15 cellular contexts compared by ENCODE assay signal in the genomic region with DNA sequence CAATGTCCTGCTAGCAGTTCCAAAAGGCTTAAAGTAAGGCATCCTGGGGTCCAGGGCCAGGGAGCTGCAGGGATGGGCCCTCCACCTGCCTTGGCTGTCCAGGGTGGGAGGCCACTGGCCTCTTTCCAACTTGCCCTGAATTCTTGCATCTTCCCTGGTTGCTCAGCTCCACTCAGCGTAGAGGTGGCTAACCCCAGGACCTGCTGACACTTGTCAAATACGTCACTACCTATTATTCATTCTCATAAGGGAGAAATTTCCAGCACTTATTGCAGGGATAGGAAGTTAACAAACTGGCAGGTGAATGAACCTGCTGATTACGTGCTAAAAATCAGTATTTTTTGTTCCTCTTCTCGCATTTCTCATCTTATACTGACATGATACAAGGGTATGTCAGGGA.
DNase-seq lines count a peak whose midpoint lies in the region; ATAC-seq, FAIRE-seq and TF ChIP-seq lines count a peak whose summit lies in the region.
"Had no signal": no experiment of that assay in that cellular context is flagged by ENCODE, and none has a peak within 500 bp of the region (broad histone marks: within the 10 kb centered on the region; RNA-seq: fewer than 3 reads in every experiment).

No MANE protein-coding gene starts in this region.

- TF ChIP-seq CTCF in HepG2 (CRISPR knock-in tag; IDR thresholded peaks at IDR 0.05) (no peak), right lobe of liver (IDR thresholded peaks at IDR 0.05) (no peak), brain (conservative IDR thresholded peaks at IDR 0.05) (no peak), esophagus squamous epithelium (IDR thresholded peaks at IDR 0.05) (no peak), CD14-positive monocyte (IDR thresholded peaks at IDR 0.05) (no peak)

- intact Hi-C loops in HepG2 (cut with micrococcal nuclease; ENCODE audit: unreplicated experiment) (no loop called here), right lobe of liver (cut with DNase I) (no loop called here), esophagus squamous epithelium (cut with DNase I) (no loop called here), CD14-positive monocyte (cut with micrococcal nuclease) (no loop called here)

- CTCF ChIA-PET in HepG2 (lab: Yijun Ruan, JAX; ENCODE audit: low intra/inter-chr PET ratio, low total read pairs), result no interaction called here

- no TSS peak for BruUV-seq in HepG2 (replicated peaks; lab: Mats Ljungman, UMichigan)

- H2AFZ ChIP-seq in HepG2 (ENCODE audit: low read length), result no peak overlapping the region

- no peaks in the 10 kb centered on the region for H3K79me2 ChIP-seq in HepG2 (ENCODE audit: insufficient read depth, low read length)

- H3K9me3 Mint-ChIP-seq in brain, result peaks cover 0 to 6% (median 0%) of the 10 kb centered on the region in 5 experiments
- H3K9me3 Mint-ChIP-seq in CD14-positive monocyte, result peaks cover 0 to 1% (median 0%) of the 10 kb centered on the region in 7 donors

- H3K9me3 ChIP-seq in HepG2 (ENCODE audit: low read length) (no peaks in the 10 kb centered on the region), right lobe of liver (no peaks in the 10 kb centered on the region), esophagus squamous epithelium (no peaks in the 10 kb centered on the region)

- ATAC-seq in HepG2 (no peak), right lobe of liver (no peak)

- no peak overlapping the region for H3K9ac ChIP-seq in HepG2 (ENCODE audit: insufficient read depth, low read depth, low read length)

- peak overlapping the region in 4 of 5 experiments; percentile 43 to 92 (median 67) for H3K27ac Mint-ChIP-seq in brain
- H3K27ac Mint-ChIP-seq in CD14-positive monocyte, result peak overlapping the region in 1 of 7 donors; percentile 24

- TF ChIP-seq EP300 in HepG2 (IDR thresholded peaks at IDR 0.05; ENCODE audit: low read depth in 2 of 2, low read length in 2 of 2) (no peak), HepG2 (CRISPR knock-in tag; IDR thresholded peaks at IDR 0.05; ENCODE audit: borderline replicate concordance) (no peak)

- TF ChIP-seq POLR2A in HepG2 (IDR thresholded peaks at IDR 0.05; ENCODE audit: insufficient read depth in 1 of 2, low read depth in 2 of 2, low read length in 2 of 2) (no peak), right lobe of liver (IDR thresholded peaks at IDR 0.05) (no peak), esophagus squamous epithelium (IDR thresholded peaks at IDR 0.05) (no peak)

- no peak for FAIRE-seq in HepG2 (lab: Jason Lieb, UNC)

- H3K36me3 Mint-ChIP-seq in brain (no peaks in the 10 kb centered on the region), CD14-positive monocyte (no peaks in the 10 kb centered on the region)

- POLR2A ChIA-PET in HepG2 (lab: Yijun Ruan, JAX), result no interaction called here

- H3K27me3 Mint-ChIP-seq in brain, result no peaks in the 10 kb centered on the region
- peaks cover 0 to 5% (median 5%) of the 10 kb centered on the region in 3 donors for H3K27me3 Mint-ChIP-seq in CD14-positive monocyte (ENCODE audit: low read depth in 3 of 3)

- DNase-seq in HepG2 (ENCODE audit: low spot score) (no peak), right lobe of liver (no peak), esophagus squamous epithelium (lab: John Stamatoyannopoulos, UW) (no peak), CD14-positive monocyte (ENCODE audit: low spot score) (no peak), DMS153 treated with DMSO at 0.1 percent for 48 hours (lab: John Stamatoyannopoulos, UW; ENCODE audit: unreplicated experiment) (no peak), DMS114 treated with DMSO at 0.1 percent for 48 hours (lab: John Stamatoyannopoulos, UW; ENCODE audit: unreplicated experiment) (no peak)
- no peak for DNase-seq in central memory CD4-positive, alpha-beta T cell
- DNase-seq: C1 segment of cervical spinal cord; HCEC 1CT; KBM-7; NCI-H2029 treated with DMSO at 0.1 percent for 48 hours; NCI-H510A treated with DMSO at 0.1 percent for 48 hours; NK-92 treated with Interleukin-12 subunit alpha and Interleukin-12 subunit beta, amount 100 ng/mL, for 24 hours; OCI-M1 had no signal

- no peak for TF ChIP-seq RAD21 in HepG2 (CRISPR knock-in tag; IDR thresholded peaks at IDR 0.05)

- no peak overlapping the region for H3K4me2 ChIP-seq in HepG2 (ENCODE audit: low read depth, low read length)

- WGBS in HepG2 (ENCODE audit: low lambda C conversion rate), result 41% methylated on average over 4 of the region's 4 CpGs
- 78% methylated on average over 3 of the region's 4 CpGs for WGBS in right lobe of liver (ENCODE audit: insufficient coverage, low coverage, low lambda C conversion rate, missing lambda C conversion rate)
- WGBS in esophagus squamous epithelium, 2 donors, result 23 to 65% methylated on average over 4 of the region's 4 CpGs

- H3K4me1 Mint-ChIP-seq in brain (peaks cover 38% of the 10 kb centered on the region), CD14-positive monocyte (no peaks in the 10 kb centered on the region)

- H3K27me3 ChIP-seq in HepG2 (ENCODE audit: control insufficient read depth in 1 of 2, insufficient read depth in 2 of 2, low read length in 2 of 2) (peaks cover 0 to 19% of the 10 kb centered on the region in 2 experiments; a peak in 2 of 5 replicates), right lobe of liver (no peaks in the 10 kb centered on the region), esophagus squamous epithelium (no peaks in the 10 kb centered on the region)

- no peaks in the 10 kb centered on the region for H4K20me1 ChIP-seq in HepG2 (ENCODE audit: insufficient read depth, low read length)

- no peaks in the 10 kb centered on the region for H3K4me1 ChIP-seq in HepG2 (ENCODE audit: insufficient read depth, low read length)
- H3K4me1 ChIP-seq in right lobe of liver, result no peaks in the 10 kb centered on the region
- H3K4me1 ChIP-seq in esophagus squamous epithelium, result peaks cover 0 to 20% (median 3%) of the 10 kb centered on the region in 3 donors

- no peak overlapping the region for H3K27ac ChIP-seq in HepG2 (ENCODE audit: extremely low read length, insufficient read depth, low read length)
- H3K27ac ChIP-seq in right lobe of liver, result no peak overlapping the region
- H3K27ac ChIP-seq in esophagus squamous epithelium, result peak overlapping the region; percentile 5 to 69 (median 32)

- H3K4me3 Mint-ChIP-seq in brain (peak overlapping the region in 1 of 5 experiments; percentile 23), CD14-positive monocyte (no peak overlapping the region)

- no peaks in the 10 kb centered on the region for H3K36me3 ChIP-seq in HepG2 (replicated peaks in 1 of 2; ENCODE audit: control insufficient read depth in 1 of 2, insufficient read depth in 2 of 2, low read length in 2 of 2)
- H3K36me3 ChIP-seq in right lobe of liver, result no peaks in the 10 kb centered on the region
- no peaks in the 10 kb centered on the region for H3K36me3 ChIP-seq in esophagus squamous epithelium

- no peak overlapping the region for H3K4me3 ChIP-seq in HepG2 (replicated peaks in 1 of 3; ENCODE audit: insufficient read depth in 1 of 3, low read depth in 2 of 3, low read length in 3 of 3)
- H3K4me3 ChIP-seq in right lobe of liver, result no peak overlapping the region
- no peak overlapping the region for H3K4me3 ChIP-seq in esophagus squamous epithelium

- in situ Hi-C loops in HepG2 (cut with HindIII; ENCODE audit: extremely low pct_ligation_motif_present, low pct_unique_long_range_greater_than_20kb), result no loop called here

TF ChIP-seq in HepG2, 621 proteins besides CTCF, POLR2A, EP300 and RAD21:
- TF ChIP-seq CREB1 (IDR thresholded peaks at IDR 0.05), result peak; percentile 48; the same call in 1 of the 2 replicates
- no peak for TF ChIP-seq CREB1 (CRISPR knock-in tag; IDR thresholded peaks at IDR 0.05)
- no peak for TF ChIP-seq NR2F1 (CRISPR knock-in tag; IDR thresholded peaks at IDR 0.05)

Comparison
In these comparisons a context has a peak if more than half of its experiments do, and no peak if none do; other contexts are left out.
1. H3K27ac ChIP-seq: peak in esophagus squamous epithelium (4 of 4); none in HepG2 (single experiment) and right lobe of liver (0 of 3).